ENCODE assay signal across 15 cellular contexts in the genomic region with DNA sequence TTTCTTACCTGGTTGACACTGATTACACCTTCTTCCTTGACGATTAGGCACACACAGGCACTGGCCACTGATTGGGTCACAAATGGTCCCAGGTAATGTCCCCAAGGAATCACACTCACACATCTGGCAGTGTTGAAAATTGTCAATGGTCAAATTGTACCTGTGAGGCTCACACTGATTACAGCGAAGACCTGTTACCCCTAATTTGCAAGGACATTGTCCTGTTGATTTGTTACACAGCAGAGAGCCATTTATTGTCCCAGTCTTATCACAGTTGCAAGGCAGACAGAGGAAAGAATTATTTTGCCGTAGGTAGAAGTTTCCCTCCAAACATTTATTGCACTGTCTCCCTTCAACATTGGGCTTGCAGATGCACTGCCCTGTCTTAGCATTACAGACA.
DNase-seq lines count a peak whose midpoint lies in the region; ATAC-seq and TF ChIP-seq lines count a peak whose summit lies in the region.
"Had no signal": no experiment of that assay in that cellular context is flagged by ENCODE, and none has a peak within 500 bp of the region (broad histone marks: within the 10 kb centered on the region; RNA-seq: fewer than 3 reads in every experiment).

No MANE protein-coding gene starts in this region.

- TF ChIP-seq CTCF in WTC11 (IDR thresholded peaks at IDR 0.05) (no peak), suprapubic skin (IDR thresholded peaks at IDR 0.05) (no peak)

- no peaks in the 10 kb centered on the region for H3K9me3 Mint-ChIP-seq in WTC11
- H3K9me3 Mint-ChIP-seq in activated naive CD8-positive, alpha-beta T cell treated with anti-CD3 and anti-CD28 coated beads, Interleukin-2, amount 50 U/mL, for 24 hours, result peaks cover 9% of the 10 kb centered on the region

- H3K4me3 Mint-ChIP-seq in WTC11, result no peak overlapping the region
- H3K4me3 Mint-ChIP-seq in activated naive CD8-positive, alpha-beta T cell treated with anti-CD3 and anti-CD28 coated beads, Interleukin-2, amount 50 U/mL, for 24 hours, result no peak overlapping the region
- H3K4me3 Mint-ChIP-seq: B cell; CD8-positive, alpha-beta T cell had no signal

- no peaks in the 10 kb centered on the region for H3K27me3 ChIP-seq in H7 (ENCODE audit: control insufficient read depth, insufficient read depth, low read length)
- no peaks in the 10 kb centered on the region for H3K27me3 ChIP-seq in suprapubic skin
- H3K27me3 ChIP-seq: BLaER1 treated with 17β-estradiol and CSF1 and Interleukin-3, amounts not matched to agents 10 nM and 100 nM had no signal

- no peak for TF ChIP-seq POLR2A in suprapubic skin (IDR thresholded peaks at IDR 0.05)

- H3K4me1 ChIP-seq in suprapubic skin, result no peaks in the 10 kb centered on the region
- H3K4me1 ChIP-seq: HAP-1 had no signal

- 67% methylated on average over 3 of the region's 3 CpGs for WGBS in suprapubic skin

- peaks cover 12% of the 10 kb centered on the region for H3K4me1 Mint-ChIP-seq in WTC11
- H3K4me1 Mint-ChIP-seq in activated naive CD8-positive, alpha-beta T cell treated with anti-CD3 and anti-CD28 coated beads, Interleukin-2, amount 50 U/mL, for 24 hours, result no peaks in the 10 kb centered on the region
- H3K4me1 Mint-ChIP-seq: B cell had no signal

- H3K9me3 ChIP-seq in suprapubic skin, result no peaks in the 10 kb centered on the region
- H3K9me3 ChIP-seq: BLaER1 treated with 17β-estradiol and CSF1 and Interleukin-3, amounts not matched to agents 10 nM and 100 nM; HAP-1 had no signal

- peak; percentile 83 for ATAC-seq in WTC11
- ATAC-seq in activated naive CD8-positive, alpha-beta T cell treated with anti-CD3 and anti-CD28 coated beads, Interleukin-2, amount 50 U/mL, for 24 hours, result no peak
- ATAC-seq: CD8-positive, alpha-beta T cell; GM12878 had no signal

- H3K27ac Mint-ChIP-seq in WTC11, result peak overlapping the region; percentile 64; the same call in 1 of the 2 replicates
- no peak overlapping the region for H3K27ac Mint-ChIP-seq in activated naive CD8-positive, alpha-beta T cell treated with anti-CD3 and anti-CD28 coated beads, Interleukin-2, amount 50 U/mL, for 24 hours
- H3K27ac Mint-ChIP-seq: B cell; CD8-positive, alpha-beta T cell had no signal

- CTCF ChIA-PET in WTC11 (lab: Charles Lee), result interaction anchor here (1.4 kb wide), 1 partner anchor 25 kb away, joined by 6 read pairs; no protein-coding TSS in a partner anchor

- H3K4me3 ChIP-seq in H7 (ENCODE audit: insufficient read depth, low read depth, low read length) (no peak overlapping the region), suprapubic skin (no peak overlapping the region)
- H3K4me3 ChIP-seq: BLaER1 treated with 17β-estradiol and CSF1 and Interleukin-3, amounts not matched to agents 10 nM and 100 nM; GM12878; HAP-1 had no signal

- DNase-seq in H7 (peak; percentile 0), WTC11 (ENCODE audit: low spot score) (no peak), iPS-NIHi11 (ENCODE audit: low spot score) (peak; percentile 11), GOT3 (lab: John Stamatoyannopoulos, UW) (no peak), iPS-NIHi7 (ENCODE audit: extremely low spot score) (no peak), suprapubic skin (ENCODE audit: low spot score in 2 of 2) (no peak)
- no peak for DNase-seq in activated naive CD8-positive, alpha-beta T cell treated with anti-CD3 and anti-CD28 coated beads, Interleukin-2, amount 50 U/mL, for 24 hours
- DNase-seq: Calu3; CD8-positive, alpha-beta T cell; DMS79 treated with DMSO at 0.1 percent for 48 hours had no signal

- H3K36me3 ChIP-seq in H7 (replicated peaks; ENCODE audit: control insufficient read depth, insufficient read depth, low read length), result no peaks in the 10 kb centered on the region
- no peaks in the 10 kb centered on the region for H3K36me3 ChIP-seq in suprapubic skin
- H3K36me3 ChIP-seq: BLaER1 treated with 17β-estradiol and CSF1 and Interleukin-3, amounts not matched to agents 10 nM and 100 nM; HAP-1 had no signal

- H3K36me3 Mint-ChIP-seq in WTC11, result no peaks in the 10 kb centered on the region
- no peaks in the 10 kb centered on the region for H3K36me3 Mint-ChIP-seq in activated naive CD8-positive, alpha-beta T cell treated with anti-CD3 and anti-CD28 coated beads, Interleukin-2, amount 50 U/mL, for 24 hours (ENCODE audit: low read depth)
- H3K36me3 Mint-ChIP-seq: CD8-positive, alpha-beta T cell had no signal

- H3K27me3 Mint-ChIP-seq in WTC11 (ENCODE audit: low read depth), result no peaks in the 10 kb centered on the region
- H3K27me3 Mint-ChIP-seq in activated naive CD8-positive, alpha-beta T cell treated with anti-CD3 and anti-CD28 coated beads, Interleukin-2, amount 50 U/mL, for 24 hours, result no peaks in the 10 kb centered on the region
- H3K27me3 Mint-ChIP-seq: B cell had no signal

- no peak overlapping the region for H3K27ac ChIP-seq in suprapubic skin
- H3K27ac ChIP-seq: BLaER1 treated with 17β-estradiol and CSF1 and Interleukin-3, amounts not matched to agents 10 nM and 100 nM; HL-60 had no signal

- TF ChIP-seq EP300 in suprapubic skin (IDR thresholded peaks at IDR 0.05), result no peak

- POLR2A ChIA-PET in WTC11 (lab: Charles Lee), result no interaction called here

TF ChIP-seq in WTC11, 78 proteins besides CTCF, POLR2A, EP300 and RAD21 (continues in another document):
- TF ChIP-seq E2F1 (CRISPR knock-in tag; IDR thresholded peaks at IDR 0.05) (no peak), JUN (CRISPR knock-in tag; IDR thresholded peaks at IDR 0.05) (no peak), ZNF396 (CRISPR knock-in tag; IDR thresholded peaks at IDR 0.05; ENCODE audit: borderline replicate concordance) (no peak), FOXP4 (CRISPR knock-in tag; IDR thresholded peaks at IDR 0.05) (no peak), JAZF1 (CRISPR knock-in tag; IDR thresholded peaks at IDR 0.05) (no peak), IRF1 (CRISPR knock-in tag; IDR thresholded peaks at IDR 0.05) (no peak), SMAD3 (CRISPR knock-in tag; IDR thresholded peaks at IDR 0.05; ENCODE audit: borderline replicate concordance) (no peak), GRHL2 (CRISPR knock-in tag; IDR thresholded peaks at IDR 0.05; ENCODE audit: insufficient replicate concordance, severe bottlenecking) (no peak)
- TF ChIP-seq, protein P1, sequence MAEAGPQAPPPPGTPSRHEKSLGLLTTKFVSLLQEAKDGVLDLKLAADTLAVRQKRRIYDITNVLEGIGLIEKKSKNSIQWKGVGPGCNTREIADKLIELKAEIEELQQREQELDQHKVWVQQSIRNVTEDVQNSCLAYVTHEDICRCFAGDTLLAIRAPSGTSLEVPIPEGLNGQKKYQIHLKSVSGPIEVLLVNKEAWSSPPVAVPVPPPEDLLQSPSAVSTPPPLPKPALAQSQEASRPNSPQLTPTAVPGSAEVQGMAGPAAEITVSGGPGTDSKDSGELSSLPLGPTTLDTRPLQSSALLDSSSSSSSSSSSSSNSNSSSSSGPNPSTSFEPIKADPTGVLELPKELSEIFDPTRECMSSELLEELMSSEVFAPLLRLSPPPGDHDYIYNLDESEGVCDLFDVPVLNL (CRISPR knock-in tag; IDR thresholded peaks at IDR 0.05; ENCODE audit: borderline replicate concordance, low read depth), result no peak

Comparison
In these comparisons a context has a peak if more than half of its experiments do, and no peak if none do; other contexts are left out.
1. DNase-seq: peak in H7 (single experiment) and iPS-NIHi11 (single experiment); none in WTC11 (single experiment), GOT3 (single experiment), activated naive CD8-positive, alpha-beta T cell treated with anti-CD3 and anti-CD28 coated beads, Interleukin-2, amount 50 U/mL, for 24 hours (single experiment), iPS-NIHi7 (single experiment) and suprapubic skin (0 of 2).